In genomic region chr1:183804916-183805734, GRCh38 we compare ENCODE assay signal across 8 cellular contexts. TPM values are rescaled to one million over a fixed set of nuclear protein-coding genes. Genes with fewer than 3 reads are reported as not detected.
A peak's percentile ranks its signal among the peaks of the same experiment; 100 is the strongest.
DNase-seq lines count a peak whose midpoint lies in the region; ATAC-seq and TF ChIP-seq lines count a peak whose summit lies in the region.

RGL1 (plus strand) TSS chr1:183805120; CDS start chr1:183805298, 178 bp downstream.

- H3K9me3 ChIP-seq in tibial artery, result peaks cover 0 to 8% (median 0%) of the 10 kb centered on the region in 3 donors

- H3K27ac Mint-ChIP-seq in activated CD4-positive, alpha-beta T cell treated with anti-CD3 and anti-CD28 coated beads for 36 hours, result peak within 1 kb of the TSS; percentile 43
- H3K27ac Mint-ChIP-seq in naive thymus-derived CD8-positive, alpha-beta T cell, result peak within 1 kb of the TSS in 2 of 10 donors; percentile 41 to 76

- peaks cover 13% of the 10 kb centered on the region for H3K27me3 Mint-ChIP-seq in activated CD4-positive, alpha-beta T cell treated with anti-CD3 and anti-CD28 coated beads for 36 hours
- peaks cover 5 to 33% (median 18%) of the 10 kb centered on the region in 5 donors for H3K27me3 Mint-ChIP-seq in naive thymus-derived CD8-positive, alpha-beta T cell

- intact Hi-C loops in activated CD4-positive, alpha-beta T cell treated with anti-CD3 and anti-CD28 coated beads for 36 hours (cut with DNase I, micrococcal nuclease), result loop anchor here in 1 of 2 experiments (10.0 kb wide), 1 partner anchor 110 kb away; no protein-coding TSS in a partner anchor
- intact Hi-C loops in tibial artery (cut with DNase I; ENCODE audit: low total_unique reads), result no loop called here

- H3K36me3 ChIP-seq in tibial artery, result no peaks in the 10 kb centered on the region

- H3K9me3 Mint-ChIP-seq in activated CD4-positive, alpha-beta T cell treated with anti-CD3 and anti-CD28 coated beads for 36 hours (ENCODE audit: low read depth), result peaks cover 21% of the 10 kb centered on the region
- peaks cover 6 to 41% (median 21%) of the 10 kb centered on the region in 9 donors for H3K9me3 Mint-ChIP-seq in naive thymus-derived CD8-positive, alpha-beta T cell

- POLR2A ChIA-PET in activated CD4-positive, alpha-beta T cell treated with anti-CD3 and anti-CD28 coated beads for 36 hours (lab: Charles Lee), result no interaction called here
- POLR2A ChIA-PET in naive thymus-derived CD8-positive, alpha-beta T cell (lab: Charles Lee), result interaction anchor here (0.8 kb wide), 1 partner anchor 246 kb away, joined by 3 read pairs; the partner anchor contains the start of gene TSEN15

- peak; percentile 80 for ATAC-seq in activated CD4-positive, alpha-beta T cell treated with anti-CD3 and anti-CD28 coated beads for 36 hours
- ATAC-seq in HG02840 (IDR thresholded peaks at IDR 0.05; ENCODE audit: low FRiP score, unreplicated experiment), result peak; percentile 46
- peak; percentile 77 to 81 for ATAC-seq in naive thymus-derived CD8-positive, alpha-beta T cell

- H3K4me1 ChIP-seq in tibial artery, result peaks cover 0 to 18% (median 6%) of the 10 kb centered on the region in 4 donors

- H3K27ac ChIP-seq in tibial artery, result peak within 1 kb of the TSS; percentile 49 to 52

- H3K4me3 Mint-ChIP-seq in activated CD4-positive, alpha-beta T cell treated with anti-CD3 and anti-CD28 coated beads for 36 hours, result peak within 1 kb of the TSS; percentile 80
- H3K4me3 Mint-ChIP-seq in naive thymus-derived CD8-positive, alpha-beta T cell, result peak within 1 kb of the TSS; percentile 72 to 93 (median 86)

- H3K36me3 Mint-ChIP-seq in activated CD4-positive, alpha-beta T cell treated with anti-CD3 and anti-CD28 coated beads for 36 hours (ENCODE audit: low read depth), result peaks cover 6% of the 10 kb centered on the region
- peaks cover 2 to 36% (median 25%) of the 10 kb centered on the region in 3 donors for H3K36me3 Mint-ChIP-seq in naive thymus-derived CD8-positive, alpha-beta T cell

- H3K4me1 Mint-ChIP-seq in activated CD4-positive, alpha-beta T cell treated with anti-CD3 and anti-CD28 coated beads for 36 hours, result peaks cover 11% of the 10 kb centered on the region
- H3K4me1 Mint-ChIP-seq in naive thymus-derived CD8-positive, alpha-beta T cell, result peaks cover 6 to 14% (median 11%) of the 10 kb centered on the region in 4 donors

- peak; percentile 55 for DNase-seq in activated CD4-positive, alpha-beta T cell treated with anti-CD3 and anti-CD28 coated beads for 36 hours
- DNase-seq in activated CD4-positive, alpha-beta T cell treated with anti-CD3 and anti-CD28 coated beads for 1 hour, result no peak
- DNase-seq in NCI-H446 (lab: John Stamatoyannopoulos, UW) (peak; percentile 64 to 75), foreskin fibroblast (peak; percentile 80 to 90), tibial artery (peak; percentile 81 to 84)
- peak; percentile 63 for DNase-seq in activated effector memory CD4-positive, alpha-beta T cell treated with anti-CD3 and anti-CD28 coated beads, Interleukin-2, amount 50 U/mL, for 16 hours
- DNase-seq in naive thymus-derived CD8-positive, alpha-beta T cell, result peak in 6 of 10 donors; percentile 3 to 25 (median 8)

- TF ChIP-seq CTCF in foreskin fibroblast (IDR thresholded peaks at IDR 0.05; ENCODE audit: low read depth, low read length) (no peak), tibial artery (IDR thresholded peaks at IDR 0.05) (no peak)

- CTCF ChIA-PET in activated CD4-positive, alpha-beta T cell treated with anti-CD3 and anti-CD28 coated beads for 36 hours (lab: Charles Lee), result interaction anchor here (0.6 to 0.8 kb wide), 2 partner anchors 269 to 557 kb away, joined by 3 read pairs; no protein-coding TSS in a partner anchor

- H3K4me3 ChIP-seq in foreskin fibroblast (ENCODE audit: low read depth in 1 of 2, low read length in 2 of 2) (peak within 1 kb of the TSS; percentile 55 to 90), tibial artery (peak within 1 kb of the TSS; percentile 50 to 53)

- no peaks in the 10 kb centered on the region for H3K27me3 ChIP-seq in tibial artery

RNA-seq across cellular contexts. Expression of gene RGL1, which starts in this region (rescaled TPM):
- 1 to 10 TPM; 2.0 TPM for total RNA-seq in activated CD4-positive, alpha-beta T cell treated with anti-CD3 and anti-CD28 coated beads for 36 hours
- 1 to 10 TPM; 1.9 to 2.1 TPM for total RNA-seq in naive thymus-derived CD8-positive, alpha-beta T cell
- 1 to 10 TPM; 1.1 to 1.8 (median 1.4) TPM for polyA plus RNA-seq in naive thymus-derived CD8-positive, alpha-beta T cell
